ENCODE assay signal across 8 cellular contexts in the genomic region with DNA sequence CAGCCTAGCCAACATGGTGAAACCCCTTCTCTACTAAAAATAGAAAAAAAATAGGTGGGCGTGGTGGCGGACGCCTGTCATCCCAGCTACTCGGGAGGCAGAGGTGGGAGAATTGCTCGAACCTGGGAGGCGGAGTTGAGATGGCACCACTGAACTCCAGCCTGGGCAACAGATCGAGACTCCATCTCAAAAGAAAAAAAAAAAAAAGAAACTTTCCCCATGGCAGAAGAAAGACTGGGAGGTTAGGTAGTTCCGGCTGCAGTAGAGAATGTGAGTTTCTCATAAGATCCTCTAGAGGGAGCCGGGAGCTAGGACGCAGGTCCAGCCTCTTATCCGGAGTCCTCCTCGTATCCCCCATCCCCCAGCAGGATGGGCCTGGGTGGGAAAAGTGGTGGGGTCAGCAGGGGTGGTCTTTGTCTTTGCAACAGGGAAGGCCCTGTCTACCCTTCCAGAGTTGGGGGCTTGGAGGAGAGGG. TPM values are rescaled to one million over a fixed set of nuclear protein-coding genes. Genes with fewer than 3 reads are reported as not detected.
A peak's percentile ranks its signal among the peaks of the same experiment; 100 is the strongest.
DNase-seq lines count a peak whose midpoint lies in the region; ATAC-seq and TF ChIP-seq lines count a peak whose summit lies in the region.

No MANE protein-coding gene starts in this region.

- H3K27ac Mint-ChIP-seq in T-cell (no peak overlapping the region), naive B cell (peak overlapping the region in 1 of 6 donors; percentile 82)

- H3K4me3 Mint-ChIP-seq in T-cell (peak overlapping the region in 2 of 3 donors; percentile 9 to 14), naive B cell (no peak overlapping the region)

- TF ChIP-seq CTCF in AG09309 (IDR thresholded peaks at IDR 0.05; ENCODE audit: control insufficient read depth, insufficient read depth, low read depth, low read length, missing control alignments), result peak; percentile 76
- TF ChIP-seq CTCF in GM12864 (IDR thresholded peaks at IDR 0.05; ENCODE audit: low read depth, low read length, missing control alignments), result peak; percentile 83

- no peaks in the 10 kb centered on the region for H3K9me3 Mint-ChIP-seq in T-cell
- H3K9me3 Mint-ChIP-seq in naive B cell, result no peaks in the 10 kb centered on the region

- TF ChIP-seq POLR2A in erythroblast (IDR thresholded peaks at IDR 0.05; ENCODE audit: low read length) (no peak), GM18505 (IDR thresholded peaks at IDR 0.05; ENCODE audit: borderline replicate concordance, extremely low read depth, insufficient read depth, insufficient read length) (no peak)

- H3K4me3 ChIP-seq in AG09309 (ENCODE audit: control insufficient read depth, low read depth, low read length), result no peak overlapping the region
- H3K4me3 ChIP-seq in GM12864 (ENCODE audit: low read depth, low read length), result no peak overlapping the region; the same call in 1 of the 2 replicates

- ATAC-seq in T-cell (replicated peaks in 1 of 4) (peak; percentile 76 to 82 (median 78)), naive B cell (ENCODE audit: low read depth in 2 of 2) (peak; percentile 80 to 82), HG03520 (IDR thresholded peaks at IDR 0.05; ENCODE audit: unreplicated experiment) (no peak), GM18505 (IDR thresholded peaks at IDR 0.05; ENCODE audit: unreplicated experiment) (no peak)

- H3K4me1 Mint-ChIP-seq in T-cell (peaks cover 11 to 13% (median 12%) of the 10 kb centered on the region in 3 donors), naive B cell (peaks cover 8 to 16% (median 14%) of the 10 kb centered on the region in 3 donors)

- DNase-seq in AG09309 (ENCODE audit: low read depth) (no peak), GM12864 (ENCODE audit: low read depth) (no peak), NCI-H1930 (lab: John Stamatoyannopoulos, UW) (peak; percentile 33 to 52), T-cell (peak in 6 of 34 experiments; percentile 2 to 20 (median 10)), erythroblast (lab: John Stamatoyannopoulos, UW) (peak; percentile 72 to 77), naive B cell (no peak)

- CTCF ChIA-PET in T-cell (lab: Charles Lee), result interaction anchor here in 1 of 2 donors (0.6 to 1.6 kb wide), 10 partner anchors 10 to 633 kb away, joined by 3 to 6 read pairs (median 4); no protein-coding TSS in a partner anchor

- H3K36me3 Mint-ChIP-seq in T-cell (no peaks in the 10 kb centered on the region), naive B cell (no peaks in the 10 kb centered on the region)

- H3K27me3 Mint-ChIP-seq in T-cell (peaks cover 7 to 8% of the 10 kb centered on the region in 2 donors), naive B cell (peaks cover 0 to 20% (median 4%) of the 10 kb centered on the region in 3 donors)

- POLR2A ChIA-PET in T-cell (lab: Charles Lee), result interaction anchor here in 1 of 2 donors (0.6 kb wide), 1 partner anchor 151 kb away, joined by 3 read pairs; no protein-coding TSS in a partner anchor

RNA-seq across cellular contexts. Expression of a gene that starts 13.2 kb away (rescaled TPM):
- total RNA-seq in T-cell, result under 1 TPM in 1 of 5 donors, not detected in 4; 0.16 TPM
- not detected for polyA plus RNA-seq in naive B cell (ENCODE audit: low read depth in 6 of 6)

RNA-seq across cellular contexts. Expression of a gene that starts 16.4 kb away (rescaled TPM):
- 100 to 1,000 TPM; 101 to 152 (median 141) TPM for total RNA-seq in T-cell
- 10 to 100 TPM; 50.3 to 88.0 (median 69.5) TPM for polyA plus RNA-seq in naive B cell (ENCODE audit: low read depth in 6 of 6)

RNA-seq across cellular contexts. Expression of a gene that starts 42.1 kb away (rescaled TPM):
- total RNA-seq in T-cell, result 10 to 100 TPM; 19.9 to 35.7 (median 30.0) TPM
- polyA plus RNA-seq in naive B cell (ENCODE audit: low read depth in 6 of 6), result 1 to 10 TPM; 1.3 to 5.3 (median 4.4) TPM

RNA-seq across cellular contexts. Expression of a gene that starts 42.2 kb away (rescaled TPM):
- total RNA-seq in T-cell, result 1 to 10 TPM in 3 of 5 donors, under 1 TPM in 2; 0.79 to 2.2 (median 1.3) TPM
- polyA plus RNA-seq in naive B cell (ENCODE audit: low read depth in 6 of 6), result 1 to 10 TPM in 1 of 6 donors, under 1 TPM in 2, not detected in 3; 0.17 to 1.4 (median 0.43) TPM

Comparison
In these comparisons a context has a peak if more than half of its experiments do, and no peak if none do; other contexts are left out.
1. DNase-seq: peak in NCI-H1930 (2 of 2) and erythroblast (2 of 2); none in AG09309 (single experiment), GM12864 (single experiment) and naive B cell (single experiment).
2. ATAC-seq: peak in T-cell (4 of 4) and naive B cell (2 of 2); none in HG03520 (single experiment) and GM18505 (single experiment).
3. H3K4me3 Mint-ChIP-seq: peak in T-cell (2 of 3); none in naive B cell (0 of 8).